19 cellular contexts compared by ENCODE assay signal in the genomic region with DNA sequence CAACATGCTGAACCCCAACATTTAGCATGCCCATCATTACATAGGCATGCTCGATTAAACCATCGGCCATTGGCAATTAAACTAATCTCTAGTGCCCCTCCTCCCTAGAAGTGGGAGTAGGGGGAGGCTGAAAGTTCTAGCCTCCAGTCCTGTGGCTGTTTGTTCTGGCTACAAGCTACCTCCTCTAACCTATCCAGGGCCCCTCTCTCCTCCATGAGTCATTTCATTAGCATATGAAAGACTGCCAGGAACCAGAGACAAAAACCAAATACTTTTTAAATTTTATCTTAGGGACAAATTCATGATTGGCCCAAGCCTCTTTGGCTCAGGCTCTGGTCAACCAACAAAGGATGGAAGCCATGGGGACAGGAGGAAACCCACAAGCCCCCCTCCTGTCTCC.
DNase-seq lines count a peak whose midpoint lies in the region; ATAC-seq, FAIRE-seq and TF ChIP-seq lines count a peak whose summit lies in the region.
"Had no signal": no experiment of that assay in that cellular context is flagged by ENCODE, and none has a peak within 500 bp of the region (broad histone marks: within the 10 kb centered on the region; RNA-seq: fewer than 3 reads in every experiment).

No MANE protein-coding gene starts in this region.

- no peak overlapping the region for H3K27ac Mint-ChIP-seq in GM23338

- no peaks in the 10 kb centered on the region for H3K79me2 ChIP-seq in GM23338 (replicated peaks; ENCODE audit: insufficient read depth)

- no peak for FAIRE-seq in bronchial epithelial cell (lab: Jason Lieb, UNC)
- FAIRE-seq: A549 had no signal

- no peaks in the 10 kb centered on the region for H3F3A ChIP-seq in GM23338 (replicated peaks; ENCODE audit: low read depth)

- no peaks in the 10 kb centered on the region; the same call in 2 of the 3 replicates for H3K9me3 Mint-ChIP-seq in GM23338

- H3K4me2 ChIP-seq in GM23338 = no peak overlapping the region; the same call in 1 of the 2 replicates
- H3K4me2 ChIP-seq: A549, SK-N-SH had no signal

- no peaks in the 10 kb centered on the region for H3K36me3 Mint-ChIP-seq in GM23338 (ENCODE audit: low read depth)

- H3K4me3 ChIP-seq in GM23338 (no peak overlapping the region), bronchial epithelial cell (ENCODE audit: low read depth, low read length) (no peak overlapping the region)
- H3K4me3 ChIP-seq: A549, HAP-1 had no signal

- ATAC-seq in GM23338 (peak; percentile 73), HG02678 (IDR thresholded peaks at IDR 0.05; ENCODE audit: unreplicated experiment) (no peak)
- ATAC-seq: A549, Panc1, Right ventricle myocardium inferior had no signal

- H3K27me3 Mint-ChIP-seq in GM23338 (ENCODE audit: insufficient read depth, low read depth, poor library complexity) = peaks cover 5% of the 10 kb centered on the region

- H3K4me3 Mint-ChIP-seq in GM23338 = no peak overlapping the region

- no peak overlapping the region for H3K27ac ChIP-seq in GM23338 (ENCODE audit: low read depth)
- H3K27ac ChIP-seq: A549, HL-60 had no signal

- no peak for TF ChIP-seq CTCF in GM23338 (conservative IDR thresholded peaks at IDR 0.05; ENCODE audit: low read depth in 2 of 2)
- TF ChIP-seq CTCF in bronchial epithelial cell (IDR thresholded peaks at IDR 0.05; ENCODE audit: insufficient read depth, low read length, severe bottlenecking) = no peak

- H3K36me3 ChIP-seq in GM23338 (ENCODE audit: insufficient read depth) (no peaks in the 10 kb centered on the region), bronchial epithelial cell (ENCODE audit: control insufficient read depth, insufficient read depth, low read length) (no peaks in the 10 kb centered on the region)
- H3K36me3 ChIP-seq: HAP-1 had no signal

- peaks cover 36% of the 10 kb centered on the region for H3K4me1 Mint-ChIP-seq in GM23338

- DNase-seq in GM23338 (ENCODE audit: low spot score) (peak; percentile 27), M059J (ENCODE audit: low read depth) (peak; percentile 1), bronchial epithelial cell (ENCODE audit: low read depth) (peak; percentile 13), iPS-NIHi7 (ENCODE audit: extremely low spot score) (peak; percentile 62), HuH-7 (ENCODE audit: low spot score) (no peak), NCI-H2196 treated with DMSO at 0.1 percent for 48 hours (lab: John Stamatoyannopoulos, UW; ENCODE audit: unreplicated experiment) (no peak)
- DNase-seq in activated CD4-positive, alpha-beta T cell treated with anti-CD3 and anti-CD28 coated beads, Interleukin-2, amount 50 U/mL, for 1 hour = no peak
- DNase-seq: C1 segment of cervical spinal cord, KBM-7, NCI-H2081 treated with DMSO at 0.1 percent for 48 hours, NCI-H2227 treated with DMSO at 0.1 percent for 48 hours, NCI-H524, SK-N-SH had no signal

- H3K4me1 ChIP-seq in GM23338 (ENCODE audit: insufficient read depth) = peaks cover 15% of the 10 kb centered on the region
- H3K4me1 ChIP-seq: A549, HAP-1 had no signal

- no peaks in the 10 kb centered on the region for H4K20me1 ChIP-seq in GM23338 (replicated peaks; ENCODE audit: insufficient read depth)

- H3K27me3 ChIP-seq in GM23338 (ENCODE audit: insufficient read depth) (no peaks in the 10 kb centered on the region), bronchial epithelial cell (ENCODE audit: control insufficient read depth, insufficient read depth, low read length) (peaks cover 1% of the 10 kb centered on the region)

- H3K9me2 ChIP-seq in GM23338 (ENCODE audit: insufficient read depth) = peaks cover 24% of the 10 kb centered on the region; the same call in 1 of the 2 replicates
- H3K9me2 ChIP-seq: SK-N-SH had no signal

- H2AFZ ChIP-seq in GM23338 = peak overlapping the region; percentile 83; the same call in 1 of the 2 replicates

TF ChIP-seq in GM23338, 12 proteins besides CTCF, POLR2A, EP300 and RAD21 (continues in another document):
- TF ChIP-seq NANOG (IDR thresholded peaks at IDR 0.05; ENCODE audit: borderline replicate concordance) (no peak), CREB1 (CRISPR knock-in tag; IDR thresholded peaks at IDR 0.05; ENCODE audit: low read depth) (no peak), ETS1 (IDR thresholded peaks at IDR 0.05) (no peak), ZNF462 (CRISPR knock-in tag; IDR thresholded peaks at IDR 0.05) (no peak), EZH2 (IDR thresholded peaks at IDR 0.05; ENCODE audit: low read depth, unreplicated experiment) (no peak), EZH2phosphoT487 (IDR thresholded peaks at IDR 0.05; ENCODE audit: unreplicated experiment) (no peak), STAT1 (IDR thresholded peaks at IDR 0.05; ENCODE audit: unreplicated experiment) (no peak), ZNF331 (CRISPR knock-in tag; IDR thresholded peaks at IDR 0.05; ENCODE audit: low read depth) (no peak)

Comparison
In these comparisons a context has a peak if more than half of its experiments do, and no peak if none do; other contexts are left out.
1. DNase-seq: peak in GM23338 (single experiment), M059J (single experiment), bronchial epithelial cell (single experiment) and iPS-NIHi7 (single experiment); none in HuH-7 (single experiment), NCI-H2196 treated with DMSO at 0.1 percent for 48 hours (single experiment) and activated CD4-positive, alpha-beta T cell treated with anti-CD3 and anti-CD28 coated beads, Interleukin-2, amount 50 U/mL, for 1 hour (single experiment).